ENCODE assay signal across 34 cellular contexts in the genomic region with DNA sequence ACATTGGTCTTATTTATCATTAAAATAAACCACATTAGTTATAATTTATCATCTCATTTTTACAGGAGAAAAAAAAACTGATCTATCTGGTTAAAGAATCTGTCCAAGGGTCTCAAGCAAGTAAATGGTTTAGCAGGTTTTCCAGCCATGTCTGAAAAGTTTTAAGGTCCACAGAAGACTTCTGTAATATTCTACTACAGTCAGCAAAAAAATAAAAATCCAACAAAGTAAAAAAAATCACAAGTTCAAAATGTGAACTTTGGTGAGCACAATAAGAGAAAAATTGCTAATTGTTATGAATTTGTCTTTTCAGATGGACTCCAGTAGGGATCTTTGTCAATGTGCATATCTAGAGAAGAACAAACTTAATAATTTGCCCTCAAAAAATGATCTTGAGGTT. TPM values are rescaled to one million over a fixed set of nuclear protein-coding genes. Genes with fewer than 3 reads are reported as not detected.
"Had no signal": no experiment of that assay in that cellular context is flagged by ENCODE, and none has a peak within 500 bp of the region (broad histone marks: within the 10 kb centered on the region; RNA-seq: fewer than 3 reads in every experiment).

No MANE protein-coding gene starts in this region.

- DNase-seq: colonic mucosa; cortex of kidney; effector CD8-positive, alpha-beta T cell; effector memory CD8-positive, alpha-beta T cell; endodermal cell; erythroblast; esophagus squamous epithelium; foreskin fibroblast; foreskin melanocyte; gastrocnemius medialis; glutamatergic neuron; head of caudate nucleus; heart right ventricle; hippocampal formation; left cardiac atrium; left lung; left ventricle myocardium superior; lower lobe of right lung; mesenchymal stem cell; mucosa of descending colon; naive B cell had no signal

- H3K27ac ChIP-seq: colonic mucosa, epithelial cell of prostate, esophagus squamous epithelium, gastrocnemius medialis, heart right ventricle, left lung, lower lobe of right lung had no signal

- H3K9me3 ChIP-seq: colonic mucosa, esophagus squamous epithelium, gastrocnemius medialis, heart right ventricle, left lung, lower lobe of right lung, mucosa of descending colon had no signal

- FAIRE-seq: endometrium, islet of Langerhans, keratinocyte had no signal

- H3K4me3 ChIP-seq: colonic mucosa, esophagus squamous epithelium, gastrocnemius medialis, heart right ventricle, left lung, lower lobe of right lung, mucosa of descending colon had no signal

- H3K4me1 ChIP-seq: colonic mucosa, esophagus squamous epithelium, gastrocnemius medialis, heart right ventricle, left lung, lower lobe of right lung had no signal

- ATAC-seq: effector memory CD8-positive, alpha-beta T cell; esophagus mucosa; gastrocnemius medialis; heart right ventricle; left cardiac atrium; left lung; left ventricle myocardium superior; lower lobe of right lung; mucosa of descending colon had no signal

- H3K36me3 ChIP-seq: colonic mucosa, esophagus squamous epithelium, gastrocnemius medialis, heart right ventricle, left lung, lower lobe of right lung had no signal

- H3K27me3 ChIP-seq: colonic mucosa, esophagus squamous epithelium, gastrocnemius medialis, left lung had no signal

RNA-seq across cellular contexts. Expression of a gene that starts 1.3 kb away (rescaled TPM):
- total RNA-seq: colonic mucosa, dermis microvascular lymphatic vessel endothelial cell, endodermal cell, esophagus mucosa, esophagus squamous epithelium, gastrocnemius medialis, glomerular endothelial cell, heart right ventricle, kidney epithelial cell, left cardiac atrium, left lung, left ventricle myocardium superior, lower leg skin, lower lobe of right lung, lung microvascular endothelial cell, mesenteric fat pad, mesothelial cell of epicardium, mucosa of descending colon, myocyte had no signal
- polyA plus RNA-seq: heart right ventricle, keratinocyte had no signal

RNA-seq across cellular contexts. Expression of a gene that starts 11.3 kb away (rescaled TPM):
- total RNA-seq: colonic mucosa, dermis microvascular lymphatic vessel endothelial cell, endodermal cell, esophagus mucosa, esophagus squamous epithelium, gastrocnemius medialis, glomerular endothelial cell, heart right ventricle, kidney epithelial cell, left cardiac atrium, left lung, left ventricle myocardium superior, lower leg skin, lower lobe of right lung, lung microvascular endothelial cell, mesenteric fat pad, mesothelial cell of epicardium, mucosa of descending colon, myocyte had no signal
- polyA plus RNA-seq: heart right ventricle, keratinocyte had no signal

RNA-seq across cellular contexts. Expression of a gene that starts 24.3 kb away (rescaled TPM):
- total RNA-seq: colonic mucosa, dermis microvascular lymphatic vessel endothelial cell, endodermal cell, esophagus mucosa, esophagus squamous epithelium, gastrocnemius medialis, glomerular endothelial cell, heart right ventricle, kidney epithelial cell, left cardiac atrium, left lung, left ventricle myocardium superior, lower leg skin, lower lobe of right lung, lung microvascular endothelial cell, mesenteric fat pad, mesothelial cell of epicardium, mucosa of descending colon, myocyte had no signal
- polyA plus RNA-seq: heart right ventricle, keratinocyte had no signal

RNA-seq across cellular contexts. Expression of a gene that starts 40.1 kb away (rescaled TPM):
- total RNA-seq: colonic mucosa, dermis microvascular lymphatic vessel endothelial cell, endodermal cell, esophagus mucosa, esophagus squamous epithelium, gastrocnemius medialis, glomerular endothelial cell, heart right ventricle, kidney epithelial cell, left cardiac atrium, left lung, left ventricle myocardium superior, lower leg skin, lower lobe of right lung, lung microvascular endothelial cell, mesenteric fat pad, mesothelial cell of epicardium, mucosa of descending colon, myocyte had no signal
- polyA plus RNA-seq: heart right ventricle, keratinocyte had no signal
